ENCODE assay signal across 1 cellular context in genomic region chr19:36008336-36008978, GRCh38.
TF ChIP-seq lines count a peak whose summit lies in the region.

TSS of gene SYNE4 (minus strand) at chr19:36008813. CDS start at chr19:36008681, 132 bp downstream.

TF ChIP-seq in IMR-90, 13 proteins besides CTCF, POLR2A, EP300 and RAD21 (continued from another document):
- TF ChIP-seq USF2 (IDR thresholded peaks at IDR 0.05; ENCODE audit: low read depth, low read length) (no peak), MAZ (IDR thresholded peaks at IDR 0.05; ENCODE audit: borderline replicate concordance, low read depth, low read length) (no peak), CEBPB (IDR thresholded peaks at IDR 0.05; ENCODE audit: low read depth, low read length) (no peak), MXI1 (IDR thresholded peaks at IDR 0.05; ENCODE audit: borderline replicate concordance, low read depth, low read length) (no peak), RFX5 (IDR thresholded peaks at IDR 0.05; ENCODE audit: low read depth, low read length) (no peak), NFE2L2 (IDR thresholded peaks at IDR 0.05; ENCODE audit: low read depth, low read length) (no peak), ELK1 (IDR thresholded peaks at IDR 0.05; ENCODE audit: borderline replicate concordance, low read depth, low read length) (no peak)
